28 cellular contexts compared by ENCODE assay signal in the genomic region with DNA sequence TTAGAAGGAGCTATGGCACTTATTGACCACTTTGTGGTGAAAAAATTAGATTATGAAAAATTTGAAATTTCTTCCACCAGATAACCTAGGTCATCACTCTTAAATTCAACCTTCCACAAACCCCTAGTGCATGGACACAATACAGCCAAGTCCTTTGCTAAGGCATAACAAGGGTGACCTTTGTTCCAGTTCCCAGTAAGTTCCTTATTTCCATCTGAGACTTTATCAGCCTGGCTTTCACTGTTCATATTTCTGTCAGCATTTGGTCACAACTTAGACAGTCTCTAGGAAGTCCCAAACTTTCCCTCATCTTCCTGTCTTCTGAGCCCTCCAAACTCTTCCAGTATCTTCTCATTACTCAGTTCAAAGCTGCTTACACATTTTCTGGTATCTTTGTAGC.
"Had no signal": no experiment of that assay in that cellular context is flagged by ENCODE, and none has a peak within 500 bp of the region (broad histone marks: within the 10 kb centered on the region; RNA-seq: fewer than 3 reads in every experiment).

No MANE protein-coding gene starts in this region.

- FAIRE-seq: endometrium, kidney had no signal

- H3K27ac ChIP-seq: colonic mucosa, epithelial cell of prostate, esophagus squamous epithelium, gastrocnemius medialis, heart right ventricle, hepatocyte, left lung, lower lobe of right lung had no signal

- H3K9me3 ChIP-seq: colonic mucosa, esophagus squamous epithelium, gastrocnemius medialis, heart right ventricle, left lung, lower lobe of right lung had no signal

- H3K36me3 ChIP-seq: colonic mucosa, esophagus squamous epithelium, gastrocnemius medialis, heart right ventricle, left lung, lower lobe of right lung had no signal

- DNase-seq: colonic mucosa; cortex of kidney; effector CD8-positive, alpha-beta T cell; effector memory CD8-positive, alpha-beta T cell; endodermal cell; erythroblast; esophagus squamous epithelium; foreskin fibroblast; foreskin melanocyte; gastrocnemius medialis; glutamatergic neuron; head of caudate nucleus; heart right ventricle; hypothalamus; immature natural killer cell; islet precursor cell; kidney; kidney glomerular epithelial cell; left lung; left ventricle myocardium superior; lower lobe of right lung; mesenchymal stem cell; midbrain; naive B cell had no signal

- H3K4me1 ChIP-seq: colonic mucosa, esophagus squamous epithelium, gastrocnemius medialis, heart right ventricle, left lung, lower lobe of right lung had no signal

- ATAC-seq: effector memory CD8-positive, alpha-beta T cell; esophagus mucosa; gastrocnemius medialis; heart right ventricle; left lung; left ventricle myocardium superior; lower lobe of right lung had no signal

- H3K27me3 ChIP-seq: colonic mucosa, esophagus squamous epithelium, gastrocnemius medialis, heart right ventricle, hepatocyte, left lung had no signal

- H3K4me3 ChIP-seq: colonic mucosa, esophagus squamous epithelium, gastrocnemius medialis, heart right ventricle, hepatocyte, left lung, lower lobe of right lung had no signal
